Comparison of ENCODE assay signal across 2 cellular contexts in genomic region chr5:5437227-5438172, GRCh38.
TF ChIP-seq lines count a peak whose summit lies in the region.

No MANE protein-coding gene starts in this region.

TF ChIP-seq in HepG2, 621 proteins besides CTCF, POLR2A, EP300 and RAD21:
- peak; percentile 26; the same call in 1 of the 2 replicates for TF ChIP-seq MAFF (IDR thresholded peaks at IDR 0.05; ENCODE audit: low read depth, low read length)
- peak; percentile 43 to 64; a peak in 3 of 4 replicates for TF ChIP-seq MAFK (conservative IDR thresholded peaks at IDR 0.05 in 1 of 2, IDR thresholded peaks at IDR 0.05 in 1 of 2; ENCODE audit: low read length in 2 of 2)
- TF ChIP-seq PTBP1 (IDR thresholded peaks at IDR 0.05; ENCODE audit: low read depth, low read length, poor library complexity, severe bottlenecking): no peak
TF ChIP-seq in HepG2: peak in this region for 2.

TF ChIP-seq in HCT116, 20 proteins besides CTCF, POLR2A, EP300 and RAD21:
- TF ChIP-seq MAX (IDR thresholded peaks at IDR 0.05) (no peak), EZH2 (IDR thresholded peaks at IDR 0.05) (no peak), JUND (IDR thresholded peaks at IDR 0.05) (no peak), CBX3 (IDR thresholded peaks at IDR 0.05; ENCODE audit: low read depth) (no peak), POLR2AphosphoS5 (IDR thresholded peaks at IDR 0.05; ENCODE audit: low read depth, low read length) (no peak), ATF3 (IDR thresholded peaks at IDR 0.05) (no peak), EZH2phosphoT487 (IDR thresholded peaks at IDR 0.05; ENCODE audit: borderline replicate concordance) (no peak), REST (IDR thresholded peaks at IDR 0.05; ENCODE audit: low read depth) (no peak), YY1 (IDR thresholded peaks at IDR 0.05; ENCODE audit: extremely low read depth, insufficient replicate concordance, low read depth, low read length) (no peak), SIN3A (IDR thresholded peaks at IDR 0.05; ENCODE audit: low read depth) (no peak), CEBPB (IDR thresholded peaks at IDR 0.05; ENCODE audit: low read depth) (no peak)
